Comparison of ENCODE assay signal across 8 cellular contexts in genomic region chr4:48963042-48963679, GRCh38. TPM values are rescaled to one million over a fixed set of nuclear protein-coding genes. Genes with fewer than 3 reads are reported as not detected.
DNase-seq lines count a peak whose midpoint lies in the region; ATAC-seq, FAIRE-seq and TF ChIP-seq lines count a peak whose summit lies in the region.

No MANE protein-coding gene starts in this region.

- no peak for TF ChIP-seq POLR2A in GM18505 (IDR thresholded peaks at IDR 0.05; ENCODE audit: borderline replicate concordance, extremely low read depth, insufficient read depth, insufficient read length)

- no peak overlapping the region for H3K27ac ChIP-seq in small intestine (ENCODE audit: low read depth in 1 of 2, low read length in 1 of 2)

- H3K27ac Mint-ChIP-seq in T-helper 2 cell treated with Interferon-gamma antibody and Interleukin-4, amounts not matched to agents 5 μg/mL and 100 μg/mL, for 36 hours, result no peak overlapping the region

- WGBS in small intestine, 3 donors, result 15 to 19% (median 18%) methylated on average over 5 of the region's 5 CpGs

- no peaks in the 10 kb centered on the region for H3K4me1 Mint-ChIP-seq in T-helper 2 cell treated with Interferon-gamma antibody and Interleukin-4, amounts not matched to agents 5 μg/mL and 100 μg/mL, for 36 hours (ENCODE audit: low read depth)

- no peaks in the 10 kb centered on the region for H3K36me3 ChIP-seq in small intestine (ENCODE audit: control insufficient read depth in 2 of 2, insufficient read depth in 2 of 2, low read length in 2 of 2)

- no peaks in the 10 kb centered on the region for H3K9me3 ChIP-seq in small intestine (ENCODE audit: control insufficient read depth, low read depth)

- peak; percentile 76 for FAIRE-seq in small intestine (lab: Jason Lieb, UNC)

- peaks cover 7% of the 10 kb centered on the region for H3K27me3 Mint-ChIP-seq in T-helper 2 cell treated with Interferon-gamma antibody and Interleukin-4, amounts not matched to agents 5 μg/mL and 100 μg/mL, for 36 hours (ENCODE audit: low read depth)

- ATAC-seq in GM18505 (IDR thresholded peaks at IDR 0.05; ENCODE audit: unreplicated experiment) (peak; percentile 87), HG02970 (IDR thresholded peaks at IDR 0.05; ENCODE audit: low FRiP score, unreplicated experiment) (peak; percentile 76)

- no peak overlapping the region for H3K4me3 ChIP-seq in small intestine (ENCODE audit: low read depth in 1 of 2, low read length in 2 of 2)

- no peaks in the 10 kb centered on the region for H3K9me3 Mint-ChIP-seq in T-helper 2 cell treated with Interferon-gamma antibody and Interleukin-4, amounts not matched to agents 5 μg/mL and 100 μg/mL, for 36 hours

- H3K27me3 ChIP-seq in small intestine (ENCODE audit: control insufficient read depth in 2 of 2, insufficient read depth in 2 of 2, low read length in 2 of 2), result no peaks in the 10 kb centered on the region

- H3K4me1 ChIP-seq in small intestine (ENCODE audit: control insufficient read depth in 2 of 2, insufficient read depth in 1 of 2, low read depth in 1 of 2, low read length in 1 of 2), result no peaks in the 10 kb centered on the region

- DNase-seq in A172 (ENCODE audit: low spot score), result peak; percentile 80
- DNase-seq in NCI-H2029 (lab: John Stamatoyannopoulos, UW), result peak; percentile 56
- peak; percentile 55 for DNase-seq in T-helper 2 cell treated with Interferon-gamma antibody and Interleukin-4, amounts not matched to agents 5 μg/mL and 100 μg/mL, for 36 hours (ENCODE audit: low spot score)
- DNase-seq in anterior cingulate cortex (lab: John Stamatoyannopoulos, UW), result peak in 49 of 58 donors; percentile 1 to 81 (median 36)
- peak; percentile 53 for DNase-seq in hepatic stellate cell (ENCODE audit: low spot score)
- peak; percentile 84 for DNase-seq in small intestine

- H3K4me3 Mint-ChIP-seq in T-helper 2 cell treated with Interferon-gamma antibody and Interleukin-4, amounts not matched to agents 5 μg/mL and 100 μg/mL, for 36 hours, result no peak overlapping the region

- H3K36me3 Mint-ChIP-seq in T-helper 2 cell treated with Interferon-gamma antibody and Interleukin-4, amounts not matched to agents 5 μg/mL and 100 μg/mL, for 36 hours (ENCODE audit: low read depth), result no peaks in the 10 kb centered on the region

RNA-seq across cellular contexts. Expression of gene CWH43, which starts 22.9 kb away (rescaled TPM):
- not detected in 2 replicates for total RNA-seq in A172 (2014; rRNA removed; shearing (Covaris generic))
- not detected for polyA plus RNA-seq in small intestine

RNA-seq across cellular contexts. Expression of gene OCIAD2, which starts 56.6 kb away (rescaled TPM):
- total RNA-seq in A172 (2014; rRNA removed; shearing (Covaris generic)), result 128 and 158 TPM in 2 replicates
- polyA plus RNA-seq in small intestine, result 100 to 1,000 TPM in 2 of 3 donors, 10 to 100 TPM in 1; 90.5 to 223 (median 184) TPM
